ENCODE assay signal across 12 cellular contexts in the genomic region with DNA sequence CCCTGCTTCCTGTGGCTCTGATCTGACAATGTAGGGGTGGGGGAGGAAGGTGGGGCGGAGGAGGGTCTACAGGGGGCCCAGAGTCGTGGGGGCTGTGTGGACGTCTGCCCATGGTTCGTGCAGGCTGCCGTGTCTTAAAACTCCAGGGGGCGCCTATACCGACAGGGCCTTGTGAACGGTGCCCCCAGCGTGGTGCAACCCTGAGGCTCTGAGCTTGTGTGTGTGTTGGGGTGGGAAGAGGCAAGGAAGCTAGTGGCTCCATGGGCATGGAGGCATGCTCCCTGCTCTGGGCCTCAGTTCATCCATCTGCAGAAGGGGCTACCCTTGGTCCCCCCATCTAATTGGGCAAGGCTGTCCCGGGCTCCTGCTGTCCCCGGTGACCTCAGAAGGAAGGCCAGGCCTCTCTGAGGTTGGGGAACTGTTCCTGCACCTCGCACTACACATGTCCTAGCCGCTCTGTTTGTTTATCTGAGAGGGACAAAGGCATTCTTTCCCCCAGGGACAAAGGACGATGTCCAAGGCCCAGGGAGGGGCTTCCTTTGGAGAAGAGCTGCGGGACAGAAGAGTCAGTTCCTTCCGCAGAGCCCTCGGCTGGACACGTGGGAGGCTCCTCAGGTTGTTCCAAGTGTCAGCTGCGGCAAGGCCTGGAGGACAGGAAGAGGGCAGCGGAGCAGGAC. TPM values are rescaled to one million over a fixed set of nuclear protein-coding genes. Genes with fewer than 3 reads are reported as not detected.
DNase-seq lines count a peak whose midpoint lies in the region; ATAC-seq and TF ChIP-seq lines count a peak whose summit lies in the region.
"Had no signal": no experiment of that assay in that cellular context is flagged by ENCODE, and none has a peak within 500 bp of the region (broad histone marks: within the 10 kb centered on the region; RNA-seq: fewer than 3 reads in every experiment).

No MANE protein-coding gene starts in this region.

- DNase-seq in Right ventricle myocardium superior, result no peak
- DNase-seq in right atrium auricular region (ENCODE audit: low spot score), result no peak
- no peak for DNase-seq in PC-3
- DNase-seq in right cardiac atrium, result no peak
- peak; percentile 56 for DNase-seq in upper lobe of right lung
- DNase-seq in inferior parietal cortex (ENCODE audit: extremely low spot score), result no peak
- DNase-seq in smooth muscle cell (lab: John Stamatoyannopoulos, UW; ENCODE audit: unreplicated experiment), result no peak
- DNase-seq: NCI-H1048, psoas muscle had no signal

- H2AFZ ChIP-seq in PC-3 (ENCODE audit: low read length) (no peak overlapping the region), smooth muscle cell (ENCODE audit: low read depth) (no peak overlapping the region)

- intact Hi-C loops in Right ventricle myocardium superior (cut with DNase I) (no loop called here), PC-3 (cut with micrococcal nuclease) (no loop called here), right cardiac atrium (cut with DNase I) (no loop called here), upper lobe of right lung (cut with DNase I) (no loop called here)

- POLR2A ChIA-PET in PC-3 (lab: Charles Lee; ENCODE audit: unreplicated experiment), result no interaction called here

- H3K9me3 ChIP-seq in right atrium auricular region, result no peaks in the 10 kb centered on the region
- no peaks in the 10 kb centered on the region for H3K9me3 ChIP-seq in PC-3 (ENCODE audit: low read length)
- no peaks in the 10 kb centered on the region for H3K9me3 ChIP-seq in right cardiac atrium (ENCODE audit: control insufficient read depth, low read length)
- H3K9me3 ChIP-seq in upper lobe of right lung, result no peaks in the 10 kb centered on the region
- no peaks in the 10 kb centered on the region for H3K9me3 ChIP-seq in smooth muscle cell (replicated peaks; ENCODE audit: low read depth)
- H3K9me3 ChIP-seq: psoas muscle had no signal

- H4K20me1 ChIP-seq in PC-3 (ENCODE audit: low read length) (no peaks in the 10 kb centered on the region), smooth muscle cell (ENCODE audit: low read depth) (no peaks in the 10 kb centered on the region)

- CTCF ChIA-PET in PC-3 (lab: Charles Lee), result no interaction called here

- no peaks in the 10 kb centered on the region for H3K9me2 ChIP-seq in PC-3 (replicated peaks; ENCODE audit: low read length)

- TF ChIP-seq CTCF in right atrium auricular region (IDR thresholded peaks at IDR 0.05) (no peak), PC-3 (conservative IDR thresholded peaks at IDR 0.05; ENCODE audit: low read depth, low read length) (peak; percentile 27; the same call in 1 of the 2 replicates), upper lobe of right lung (IDR thresholded peaks at IDR 0.05) (no peak), smooth muscle cell (IDR thresholded peaks at IDR 0.05; ENCODE audit: borderline replicate concordance, insufficient read depth, poor library complexity, severe bottlenecking) (no peak)

- 40% methylated on average over 20 of the region's 20 CpGs for WGBS in right cardiac atrium
- WGBS in smooth muscle cell (ENCODE audit: low lambda C conversion rate), result 62% methylated on average over 20 of the region's 20 CpGs

- H3K27ac ChIP-seq in right atrium auricular region (peak overlapping the region in 1 of 2 donors; percentile 27), PC-3 (ENCODE audit: low read length) (no peak overlapping the region), right cardiac atrium (ENCODE audit: low read length) (no peak overlapping the region), upper lobe of right lung (peak overlapping the region; percentile 30), smooth muscle cell (ENCODE audit: low read depth) (no peak overlapping the region)
- H3K27ac ChIP-seq: psoas muscle had no signal

- ATAC-seq in Right ventricle myocardium superior (ENCODE audit: poor library complexity), result peak; percentile 40
- ATAC-seq in PC-3, result no peak
- peak; percentile 5 to 58 for ATAC-seq in right cardiac atrium
- ATAC-seq in upper lobe of right lung, result peak; percentile 50
- no peak for ATAC-seq in GM18498 (IDR thresholded peaks at IDR 0.05; ENCODE audit: unreplicated experiment)
- ATAC-seq: psoas muscle had no signal

- H3K27me3 ChIP-seq in right atrium auricular region, result no peaks in the 10 kb centered on the region
- no peaks in the 10 kb centered on the region for H3K27me3 ChIP-seq in PC-3 (ENCODE audit: low read length)
- H3K27me3 ChIP-seq in right cardiac atrium (ENCODE audit: control insufficient read depth, insufficient read depth), result no peaks in the 10 kb centered on the region
- no peaks in the 10 kb centered on the region for H3K27me3 ChIP-seq in upper lobe of right lung
- peaks cover 37% of the 10 kb centered on the region for H3K27me3 ChIP-seq in smooth muscle cell (ENCODE audit: low read depth)

- H3K79me2 ChIP-seq in PC-3 (ENCODE audit: low read length), result no peaks in the 10 kb centered on the region
- no peaks in the 10 kb centered on the region for H3K79me2 ChIP-seq in smooth muscle cell (ENCODE audit: low read depth)

- H3K4me2 ChIP-seq in PC-3 (ENCODE audit: low read length) (no peak overlapping the region), smooth muscle cell (no peak overlapping the region)

- H3F3A ChIP-seq in PC-3 (ENCODE audit: low read length, unreplicated experiment) (no peaks in the 10 kb centered on the region), smooth muscle cell (ENCODE audit: low read depth) (no peaks in the 10 kb centered on the region)

- H3K4me1 ChIP-seq in right atrium auricular region, result peaks cover 0 to 29% of the 10 kb centered on the region in 2 donors
- peaks cover 8% of the 10 kb centered on the region; the same call in 1 of the 2 replicates for H3K4me1 ChIP-seq in PC-3 (ENCODE audit: insufficient read depth, low read length)
- peaks cover 9% of the 10 kb centered on the region for H3K4me1 ChIP-seq in right cardiac atrium (ENCODE audit: control insufficient read depth, insufficient read depth, low read length)
- H3K4me1 ChIP-seq in upper lobe of right lung, result peaks cover 4% of the 10 kb centered on the region
- H3K4me1 ChIP-seq in smooth muscle cell (ENCODE audit: low read depth), result peaks cover 25% of the 10 kb centered on the region

- H3K9ac ChIP-seq in PC-3 (ENCODE audit: low read length) (no peak overlapping the region), smooth muscle cell (ENCODE audit: low read depth) (no peak overlapping the region)

- H3K36me3 ChIP-seq in right atrium auricular region (no peaks in the 10 kb centered on the region), PC-3 (ENCODE audit: low read depth, low read length) (no peaks in the 10 kb centered on the region), upper lobe of right lung (no peaks in the 10 kb centered on the region), smooth muscle cell (ENCODE audit: low read depth) (no peaks in the 10 kb centered on the region)

- H3K4me3 ChIP-seq in right atrium auricular region (no peak overlapping the region), PC-3 (ENCODE audit: low read length) (no peak overlapping the region), right cardiac atrium (ENCODE audit: low read length) (no peak overlapping the region), upper lobe of right lung (no peak overlapping the region), smooth muscle cell (no peak overlapping the region)
- H3K4me3 ChIP-seq: psoas muscle had no signal

- no TSS peak for BruUV-seq in PC-3 (replicated peaks; lab: Mats Ljungman, UMichigan)

RNA-seq across cellular contexts. Expression of gene CA4, which starts 13.5 kb away (rescaled TPM):
- total RNA-seq in Right ventricle myocardium superior (15.1 TPM), right atrium auricular region (1 to 10 TPM; 1.7 to 4.0 TPM), PC-3 (2014; rRNA removed) (not detected in 2 replicates), right cardiac atrium (10 to 100 TPM in 1 of 4 donors, 1 to 10 TPM in 3; 2.3 to 11.3 (median 4.3) TPM), upper lobe of right lung (73.1 TPM), smooth muscle cell (not detected in 2 replicates)
- polyA plus RNA-seq in right cardiac atrium (17.6 TPM), smooth muscle cell (0.87 TPM in 1 of 2 replicates, not detected in the other)
- total RNA-seq: RPMI7951 had no signal
- polyA plus RNA-seq: BJ had no signal

Comparison
In these comparisons a context has a peak if more than half of its experiments do, and no peak if none do; other contexts are left out.
1. ATAC-seq: peak in Right ventricle myocardium superior (single experiment), right cardiac atrium (2 of 2) and upper lobe of right lung (single experiment); none in PC-3 (single experiment) and GM18498 (single experiment).